In genomic region chr17:82518826-82519810, GRCh38 we compare ENCODE assay signal across 1 cellular context.
TF ChIP-seq lines count a peak whose summit lies in the region.

FOXK2 (plus strand) TSS chr17:82519732; CDS start chr17:82519889, 157 bp downstream.

TF ChIP-seq in HEK293, 187 proteins besides CTCF, POLR2A, EP300 and RAD21 (continued from another document and continues in another):
- no peak for TF ChIP-seq ZNF248 (tag by site-specific recombination; IDR thresholded peaks at IDR 0.05)
- TF ChIP-seq ZNF837 (tag by site-specific recombination; IDR thresholded peaks at IDR 0.05) = no peak
- TF ChIP-seq ZNF670 (tag by site-specific recombination; IDR thresholded peaks at IDR 0.05; ENCODE audit: low read depth) = no peak
- TF ChIP-seq ZNF785 (tag by site-specific recombination; IDR thresholded peaks at IDR 0.05) = 0 out of 2 replicates have a peak, but pooled peaks have one; percentile 40
- no peak for TF ChIP-seq ZNF549 (tag by site-specific recombination; IDR thresholded peaks at IDR 0.05)
- TF ChIP-seq KLF9 (tag by site-specific recombination; IDR thresholded peaks at IDR 0.05; ENCODE audit: low read depth) = no peak
- 0 out of 2 replicates have a peak, but pooled peaks have one; percentile 20 for TF ChIP-seq ZNF18 (tag by site-specific recombination; IDR thresholded peaks at IDR 0.05)
- TF ChIP-seq FEZF1 (tag by site-specific recombination; IDR thresholded peaks at IDR 0.05) = no peak
- no peak for TF ChIP-seq ZNF610 (tag by site-specific recombination; IDR thresholded peaks at IDR 0.05; ENCODE audit: borderline replicate concordance)
- peak; percentile 14; the same call in 1 of the 2 replicates for TF ChIP-seq ZNF76 (tag by site-specific recombination; IDR thresholded peaks at IDR 0.05; ENCODE audit: borderline replicate concordance, low read depth)
- TF ChIP-seq PATZ1 (tag by site-specific recombination; IDR thresholded peaks at IDR 0.05) = no peak
- TF ChIP-seq ZNF513 (tag by site-specific recombination; IDR thresholded peaks at IDR 0.05) = no peak; the same call in 1 of the 2 replicates
- TF ChIP-seq ZSCAN30 (tag by site-specific recombination; IDR thresholded peaks at IDR 0.05) = peak; percentile 64; the same call in 1 of the 2 replicates
- TF ChIP-seq ZNF211 (tag by site-specific recombination; IDR thresholded peaks at IDR 0.05; ENCODE audit: low read depth) = no peak
- no peak for TF ChIP-seq ZNF140 (tag by site-specific recombination; IDR thresholded peaks at IDR 0.05)
- TF ChIP-seq ZNF214 (tag by site-specific recombination; IDR thresholded peaks at IDR 0.05; ENCODE audit: borderline replicate concordance) = no peak
- no peak for TF ChIP-seq ZNF302 (tag by site-specific recombination; IDR thresholded peaks at IDR 0.05; ENCODE audit: low read depth)
- TF ChIP-seq ZNF366 (tag by site-specific recombination; conservative IDR thresholded peaks at IDR 0.05) = no peak
- no peak for TF ChIP-seq ZNF558 (tag by site-specific recombination; IDR thresholded peaks at IDR 0.05)
- TF ChIP-seq ZNF623 (tag by site-specific recombination; IDR thresholded peaks at IDR 0.05) = no peak
- no peak for TF ChIP-seq ZNF404 (tag by site-specific recombination; IDR thresholded peaks at IDR 0.05)
- TF ChIP-seq TRIM28 (IDR thresholded peaks at IDR 0.05; ENCODE audit: borderline replicate concordance, low read length) = no peak
- 0 out of 2 replicates have a peak, but pooled peaks have one; percentile 30 for TF ChIP-seq ZFP37 (tag by site-specific recombination; IDR thresholded peaks at IDR 0.05)
- no peak for TF ChIP-seq WT1 (tag by site-specific recombination; IDR thresholded peaks at IDR 0.05)
- no peak for TF ChIP-seq ZNF24 (tag by site-specific recombination; IDR thresholded peaks at IDR 0.05)
- TF ChIP-seq ZFHX2 (tag by site-specific recombination; conservative IDR thresholded peaks at IDR 0.05) = no peak
- no peak for TF ChIP-seq ZNF19 (tag by site-specific recombination; IDR thresholded peaks at IDR 0.05; ENCODE audit: low read depth)
- no peak for TF ChIP-seq ZNF37A (tag by site-specific recombination; IDR thresholded peaks at IDR 0.05)
- peak; percentile 97 for TF ChIP-seq PBX3 (CRISPR knock-in tag; IDR thresholded peaks at IDR 0.05)
- TF ChIP-seq ZNF16 (tag by site-specific recombination; IDR thresholded peaks at IDR 0.05; ENCODE audit: low read depth) = no peak
- TF ChIP-seq ZNF274 (IDR thresholded peaks at IDR 0.05; ENCODE audit: low read length) = no peak
- TF ChIP-seq ZNF274 (tag by site-specific recombination; IDR thresholded peaks at IDR 0.05; ENCODE audit: borderline replicate concordance) = no peak
- TF ChIP-seq SP3 (tag by site-specific recombination; IDR thresholded peaks at IDR 0.05) = peak; percentile 46
- no peak for TF ChIP-seq BCL11B (tag by site-specific recombination; IDR thresholded peaks at IDR 0.05; ENCODE audit: low read depth)
- no peak for TF ChIP-seq ZBTB10 (tag by site-specific recombination; IDR thresholded peaks at IDR 0.05)
- TF ChIP-seq ATF2 (tag by site-specific recombination; IDR thresholded peaks at IDR 0.05; ENCODE audit: low read depth) = no peak
- TF ChIP-seq GLI4 (tag by site-specific recombination; IDR thresholded peaks at IDR 0.05) = no peak
- no peak for TF ChIP-seq ZNF664 (tag by site-specific recombination; IDR thresholded peaks at IDR 0.05)
- TF ChIP-seq ZXDB (tag by site-specific recombination; IDR thresholded peaks at IDR 0.05) = no peak
- TF ChIP-seq ZBTB20 (tag by site-specific recombination; IDR thresholded peaks at IDR 0.05) = no peak
- no peak for TF ChIP-seq ZFP41 (tag by site-specific recombination; IDR thresholded peaks at IDR 0.05; ENCODE audit: borderline replicate concordance)
- TF ChIP-seq ZNF571 (tag by site-specific recombination; IDR thresholded peaks at IDR 0.05) = no peak
- no peak for TF ChIP-seq ZNF2 (tag by site-specific recombination; IDR thresholded peaks at IDR 0.05)
- no peak for TF ChIP-seq EGR2 (tag by site-specific recombination; IDR thresholded peaks at IDR 0.05; ENCODE audit: low read depth)
- TF ChIP-seq ZNF777 (tag by site-specific recombination; IDR thresholded peaks at IDR 0.05; ENCODE audit: borderline replicate concordance) = no peak
- no peak for TF ChIP-seq GFI1B (tag by site-specific recombination; IDR thresholded peaks at IDR 0.05)
- TF ChIP-seq ZBTB7A (tag by site-specific recombination; IDR thresholded peaks at IDR 0.05; ENCODE audit: low read depth) = no peak
- no peak for TF ChIP-seq ZNF121 (tag by site-specific recombination; IDR thresholded peaks at IDR 0.05)
- no peak for TF ChIP-seq TSHZ1 (tag by site-specific recombination; IDR thresholded peaks at IDR 0.05; ENCODE audit: borderline replicate concordance)
- no peak for TF ChIP-seq ZNF768 (tag by site-specific recombination; IDR thresholded peaks at IDR 0.05)
- TF ChIP-seq REST (tag by site-specific recombination; IDR thresholded peaks at IDR 0.05) = no peak
- no peak for TF ChIP-seq MEIS1 (CRISPR knock-in tag; IDR thresholded peaks at IDR 0.05; ENCODE audit: borderline replicate concordance)
- TF ChIP-seq ZNF544 (tag by site-specific recombination; IDR thresholded peaks at IDR 0.05) = no peak
